In genomic region chr6:118509009-118509617, GRCh38 we compare ENCODE assay signal across 8 cellular contexts. TPM values are rescaled to one million over a fixed set of nuclear protein-coding genes. Genes with fewer than 3 reads are reported as not detected.
A peak's percentile ranks its signal among the peaks of the same experiment; 100 is the strongest.
DNase-seq lines count a peak whose midpoint lies in the region; ATAC-seq and TF ChIP-seq lines count a peak whose summit lies in the region.

No MANE protein-coding gene starts in this region.

- WGBS in mesendoderm (ENCODE audit: extremely low coverage, insufficient coverage, low lambda C conversion rate): 100% methylated on average over 1 of the region's 3 CpGs

- no peak overlapping the region for H2BK120ac ChIP-seq in mesendoderm (ENCODE audit: low read depth, low read length)

- no peak overlapping the region for H3K4me2 ChIP-seq in mesendoderm (ENCODE audit: low read length)

- H3K4me1 ChIP-seq in mesendoderm (ENCODE audit: control insufficient read depth, low read depth, low read length): peaks cover 2% of the 10 kb centered on the region

- no peak overlapping the region for H3K27ac ChIP-seq in brain microvascular endothelial cell
- H3K27ac ChIP-seq in mesendoderm (ENCODE audit: low read depth, low read length): no peak overlapping the region

- no peak overlapping the region for H3K18ac ChIP-seq in mesendoderm (ENCODE audit: low read length)

- DNase-seq in SKM-1 treated with dmso at 0.1 percent for 144 hours (lab: John Stamatoyannopoulos, UW; ENCODE audit: unreplicated experiment) (peak; percentile 6), SKM-1 (lab: John Stamatoyannopoulos, UW; ENCODE audit: unreplicated experiment) (no peak), NCI-H128 (lab: John Stamatoyannopoulos, UW; ENCODE audit: unreplicated experiment) (peak; percentile 7), brain microvascular endothelial cell (peak; percentile 40), mesendoderm (peak; percentile 19)
- no peak for DNase-seq in activated CD4-positive, alpha-beta T cell treated with anti-CD3 and anti-CD28 coated beads for 1 hour

- no peak for ATAC-seq in HG02623 (IDR thresholded peaks at IDR 0.05; ENCODE audit: unreplicated experiment)
- ATAC-seq in GM18498 (IDR thresholded peaks at IDR 0.05; ENCODE audit: unreplicated experiment): no peak

- H3K56ac ChIP-seq in mesendoderm (ENCODE audit: low read length): no peak overlapping the region

- H2BK15ac ChIP-seq in mesendoderm (replicated peaks; ENCODE audit: low read depth): no peak overlapping the region

- H3K4me3 ChIP-seq in brain microvascular endothelial cell (ENCODE audit: low read depth, low read length) (no peak overlapping the region), mesendoderm (ENCODE audit: low read length) (no peak overlapping the region)

- no peaks in the 10 kb centered on the region for H3K79me2 ChIP-seq in mesendoderm (ENCODE audit: control insufficient read depth, insufficient read depth, low read length)

- no peak overlapping the region for H3K9ac ChIP-seq in mesendoderm (ENCODE audit: low read length)

- in situ Hi-C loops in brain microvascular endothelial cell (cut with HindIII; ENCODE audit: low pct_ligation_motif_present, low sequenced_read_pairs): no loop called here

- no peak overlapping the region for H2BK5ac ChIP-seq in mesendoderm (ENCODE audit: low read length)

- no peak overlapping the region for H2AK5ac ChIP-seq in mesendoderm (ENCODE audit: low read length)

- H3K79me1 ChIP-seq in mesendoderm (ENCODE audit: low read length): no peaks in the 10 kb centered on the region

- H3K23ac ChIP-seq in mesendoderm (ENCODE audit: low read length): no peak overlapping the region

- no peak overlapping the region for H4K8ac ChIP-seq in mesendoderm (ENCODE audit: low read depth, low read length)

- H3K4ac ChIP-seq in mesendoderm (ENCODE audit: low read depth, low read length): no peak overlapping the region

- peak; percentile 86 for TF ChIP-seq CTCF in brain microvascular endothelial cell (IDR thresholded peaks at IDR 0.05; ENCODE audit: low read depth, low read length, missing control alignments)

- H4K5ac ChIP-seq in mesendoderm (ENCODE audit: low read length): no peak overlapping the region

- H3K36me3 ChIP-seq in brain microvascular endothelial cell (replicated peaks): no peaks in the 10 kb centered on the region
- no peaks in the 10 kb centered on the region for H3K36me3 ChIP-seq in mesendoderm (ENCODE audit: control insufficient read depth, insufficient read depth, low read length)

- H3K27me3 ChIP-seq in brain microvascular endothelial cell (replicated peaks) (no peaks in the 10 kb centered on the region), mesendoderm (ENCODE audit: insufficient read depth, low read length, poor library complexity) (no peaks in the 10 kb centered on the region)

RNA-seq across cellular contexts. Expression of gene PLN, which starts 39.0 kb away (rescaled TPM):
- polyA plus RNA-seq in mesendoderm (2013, experiment 1 of 2): 0.03 TPM
- polyA plus RNA-seq in mesendoderm (2013, experiment 2 of 2): 0.03 TPM

Comparison
In these comparisons a context has a peak if more than half of its experiments do, and no peak if none do; other contexts are left out.
1. DNase-seq: peak in SKM-1 treated with dmso at 0.1 percent for 144 hours (single experiment), NCI-H128 (single experiment), brain microvascular endothelial cell (single experiment) and mesendoderm (single experiment); none in SKM-1 (single experiment) and activated CD4-positive, alpha-beta T cell treated with anti-CD3 and anti-CD28 coated beads for 1 hour (single experiment).